In the genomic region with DNA sequence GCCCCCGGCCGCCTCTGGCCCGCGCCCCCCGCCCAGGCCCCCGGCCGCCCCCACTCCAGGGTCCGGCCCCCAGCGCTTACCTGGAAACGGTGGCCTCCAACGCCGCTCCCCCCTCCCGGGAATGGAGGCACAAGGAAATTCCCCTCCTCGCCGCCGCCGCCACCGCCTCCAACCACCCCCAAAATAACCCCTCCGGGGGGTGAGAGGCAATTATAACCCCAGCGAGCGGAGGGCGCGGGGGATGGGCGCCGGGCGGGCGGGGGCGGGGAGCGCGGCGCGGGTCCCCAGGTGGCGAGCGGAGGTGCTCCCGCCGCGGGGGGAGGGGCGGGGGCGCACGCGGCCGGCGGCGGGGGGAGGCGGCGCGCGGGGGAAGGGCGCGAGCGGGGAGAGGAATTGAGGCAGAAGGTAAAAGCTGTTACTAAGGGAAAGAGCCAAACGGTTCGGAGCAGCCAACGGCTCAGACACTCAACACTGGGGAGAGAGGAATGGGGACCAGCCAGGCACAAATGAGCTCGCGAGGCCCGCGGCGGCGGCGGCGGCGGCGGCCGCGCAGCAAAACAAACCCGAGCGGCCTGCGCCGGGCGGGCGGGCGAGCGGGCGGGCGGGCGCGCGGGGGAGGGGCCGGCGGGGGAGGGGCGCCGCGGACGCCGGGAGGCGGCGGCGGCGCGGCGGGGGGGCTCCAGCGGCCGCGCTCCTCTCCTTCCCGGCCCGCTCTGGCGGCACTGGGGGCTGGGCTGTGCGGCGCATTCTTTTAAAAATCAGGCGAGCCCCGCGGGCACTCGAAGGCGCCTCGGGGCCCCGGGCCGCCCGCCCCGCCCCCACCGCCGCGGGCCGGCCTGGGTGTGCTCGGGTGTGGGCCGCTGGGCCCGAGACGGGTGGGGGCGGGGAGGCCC, we compare ENCODE assay signal across 8 cellular contexts. TPM values are rescaled to one million over a fixed set of nuclear protein-coding genes. Genes with fewer than 3 reads are reported as not detected.
DNase-seq lines count a peak whose midpoint lies in the region; ATAC-seq and TF ChIP-seq lines count a peak whose summit lies in the region.

A gene (minus strand): TSS at position 442 of the 893 bp plus-strand sequence. CDS start 132,505 bp downstream, outside the sequence.

- peak within 1 kb of the TSS; percentile 84 for H2AFZ ChIP-seq in parathyroid adenoma

- ATAC-seq in HG02759 (IDR thresholded peaks at IDR 0.05; ENCODE audit: unreplicated experiment), result peak; percentile 53

- H3K27me3 ChIP-seq in adipocyte (replicated peaks; ENCODE audit: control insufficient read depth, insufficient read depth, low read length) (no peaks in the 10 kb centered on the region), cardiac muscle cell (no peaks in the 10 kb centered on the region), parathyroid adenoma (ENCODE audit: control insufficient read depth, insufficient read depth, low read length) (no peaks in the 10 kb centered on the region), tibial artery (no peaks in the 10 kb centered on the region)

- no peak for TF ChIP-seq CTCF in GM12864 (IDR thresholded peaks at IDR 0.05; ENCODE audit: low read depth, low read length, missing control alignments)
- TF ChIP-seq CTCF in cardiac muscle cell (IDR thresholded peaks at IDR 0.05; ENCODE audit: low read depth, low read length), result no peak
- TF ChIP-seq CTCF in parathyroid adenoma (IDR thresholded peaks at IDR 0.05), result no peak
- no peak for TF ChIP-seq CTCF in tibial artery (IDR thresholded peaks at IDR 0.05)

- peak within 1 kb of the TSS; percentile 91 for H3K4me2 ChIP-seq in parathyroid adenoma (ENCODE audit: low read length)

- peak; percentile 82 for DNase-seq in GM12864 (ENCODE audit: low read depth)
- peak; percentile 96 for DNase-seq in NCI-H1417 treated with DMSO at 0.1 percent for 48 hours (lab: John Stamatoyannopoulos, UW)
- DNase-seq in T follicular helper cell (ENCODE audit: low read depth), result peak; percentile 86
- DNase-seq in adipocyte (ENCODE audit: low read depth), result peak; percentile 94
- DNase-seq in cardiac muscle cell (ENCODE audit: low read depth in 1 of 2, low spot score in 1 of 2), result peak; percentile 96 to 98
- DNase-seq in tibial artery, result peak; percentile 92 to 97

- H3K9me3 ChIP-seq in adipocyte (ENCODE audit: control insufficient read depth, low read length), result no peaks in the 10 kb centered on the region
- no peaks in the 10 kb centered on the region for H3K9me3 ChIP-seq in cardiac muscle cell (ENCODE audit: low read depth)
- no peaks in the 10 kb centered on the region for H3K9me3 ChIP-seq in parathyroid adenoma (ENCODE audit: control insufficient read depth, low read length)
- H3K9me3 ChIP-seq in tibial artery, result no peaks in the 10 kb centered on the region

- H3K27ac ChIP-seq in cardiac muscle cell (peak within 1 kb of the TSS; percentile 98), parathyroid adenoma (peak within 1 kb of the TSS; percentile 92), tibial artery (peak within 1 kb of the TSS; percentile 92 to 99)

- intact Hi-C loops in tibial artery (cut with DNase I; ENCODE audit: low total_unique reads), result loop anchor here (10.0 kb wide), 3 partner anchors 398 to 1128 kb away; no protein-coding TSS in a partner anchor

- H3K36me3 ChIP-seq in adipocyte (ENCODE audit: control insufficient read depth, insufficient read depth, low read length, severe bottlenecking), result no peaks in the 10 kb centered on the region
- H3K36me3 ChIP-seq in cardiac muscle cell, result no peaks in the 10 kb centered on the region
- no peaks in the 10 kb centered on the region for H3K36me3 ChIP-seq in parathyroid adenoma (ENCODE audit: control insufficient read depth, insufficient read depth, low read length)
- no peaks in the 10 kb centered on the region for H3K36me3 ChIP-seq in tibial artery

- peak within 1 kb of the TSS; percentile 91 for H3K4me3 ChIP-seq in GM12864 (ENCODE audit: low read depth, low read length)
- H3K4me3 ChIP-seq in adipocyte (ENCODE audit: low read length), result peak within 1 kb of the TSS; percentile 85
- peak within 1 kb of the TSS; percentile 99 for H3K4me3 ChIP-seq in cardiac muscle cell
- H3K4me3 ChIP-seq in parathyroid adenoma (ENCODE audit: low read depth, low read length), result peak within 1 kb of the TSS; percentile 77
- H3K4me3 ChIP-seq in tibial artery, result peak within 1 kb of the TSS; percentile 81 to 91

- H3K9ac ChIP-seq in adipocyte (ENCODE audit: low read length), result peak within 1 kb of the TSS; percentile 93
- H3K9ac ChIP-seq in parathyroid adenoma, result peak within 1 kb of the TSS; percentile 80

- H3K4me1 ChIP-seq in adipocyte (ENCODE audit: control insufficient read depth, insufficient read depth, low read length) (peaks cover 27% of the 10 kb centered on the region), cardiac muscle cell (ENCODE audit: low read depth) (peaks cover 13% of the 10 kb centered on the region), parathyroid adenoma (peaks cover 11% of the 10 kb centered on the region), tibial artery (peaks cover 0 to 28% (median 8%) of the 10 kb centered on the region in 4 donors)

- H3K79me2 ChIP-seq in parathyroid adenoma, result peaks cover 35% of the 10 kb centered on the region

RNA-seq across cellular contexts. Expression of the gene that starts here (rescaled TPM):
- total RNA-seq in cardiac muscle cell, result 49.6 and 81.7 TPM in 2 replicates
- polyA plus RNA-seq in cardiac muscle cell, result 23.7 and 42.7 TPM in 2 replicates

Comparison
In these comparisons a context has a peak if more than half of its experiments do, and no peak if none do; other contexts are left out.
1. Peak in every context shown above with its lines: DNase-seq, ATAC-seq, H3K4me3 ChIP-seq and H3K27ac ChIP-seq.